8 cellular contexts compared by ENCODE assay signal in genomic region chr20:39633689-39634088, GRCh38.
"Had no signal": no experiment of that assay in that cellular context is flagged by ENCODE, and none has a peak within 500 bp of the region (broad histone marks: within the 10 kb centered on the region; RNA-seq: fewer than 3 reads in every experiment).

No MANE protein-coding gene starts in this region.

- H3K4me3 ChIP-seq: GM23338, HAP-1 had no signal

- H3K9me3 ChIP-seq: HAP-1 had no signal

- H3K36me3 ChIP-seq: HAP-1 had no signal

- H3K36me3 Mint-ChIP-seq: IgD-negative memory B cell had no signal

- H3K4me1 ChIP-seq: HAP-1 had no signal

- H3K4me3 Mint-ChIP-seq: GM23338, HFFc6, IgD-negative memory B cell had no signal

- H3K4me1 Mint-ChIP-seq: IgD-negative memory B cell had no signal

- ATAC-seq: GM23338, HCT116, HepG2 had no signal

- H3K27ac Mint-ChIP-seq: GM23338, HFFc6 had no signal

- DNase-seq: H7, HFFc6 had no signal

- H3K27ac ChIP-seq: HL-60 had no signal

- H3K9me3 Mint-ChIP-seq: GM23338, IgD-negative memory B cell had no signal
